In the genomic region with DNA sequence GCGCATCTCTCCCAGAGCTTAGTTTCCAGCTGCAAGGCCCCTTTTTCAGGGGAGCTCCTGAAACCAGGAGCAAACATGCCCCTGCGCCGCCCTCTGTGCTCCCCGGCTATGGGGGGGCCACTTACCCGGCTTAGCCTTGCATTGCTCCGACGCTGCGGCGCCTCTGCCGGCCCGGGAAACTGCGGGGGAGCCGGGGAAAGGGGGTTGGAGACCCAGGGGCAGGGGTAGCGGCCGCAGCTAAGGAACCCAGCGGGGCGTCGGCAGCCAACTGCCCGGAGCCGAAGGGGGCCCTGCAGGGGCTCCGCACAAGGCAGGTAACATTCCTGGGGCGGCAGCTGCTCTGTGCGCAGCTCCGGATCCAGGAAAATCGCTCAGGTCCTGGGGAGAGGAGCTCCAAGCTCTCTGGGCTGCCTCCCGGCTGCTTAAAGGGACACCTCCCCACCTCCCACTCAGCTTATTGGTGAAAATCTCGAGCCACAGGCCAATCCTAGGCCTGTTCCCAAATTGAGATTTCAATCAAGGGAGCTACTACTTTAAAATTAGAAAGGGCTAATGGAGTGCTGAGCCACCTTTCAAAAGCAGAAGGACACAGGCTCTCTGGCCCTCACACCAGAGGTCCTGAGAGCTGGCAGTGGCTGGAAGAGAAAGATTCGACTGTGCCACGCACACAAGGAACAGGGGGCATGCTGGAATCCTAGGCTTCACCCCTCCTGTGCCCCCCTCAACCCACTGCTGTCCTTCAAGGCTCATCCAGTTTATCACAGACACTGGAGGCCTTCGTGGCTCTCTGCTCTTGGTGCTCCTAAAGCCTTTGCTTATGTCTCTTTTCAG, we compare ENCODE assay signal across 10 cellular contexts. TPM values are rescaled to one million over a fixed set of nuclear protein-coding genes. Genes with fewer than 3 reads are reported as not detected.
A peak's percentile ranks its signal among the peaks of the same experiment; 100 is the strongest.
DNase-seq lines count a peak whose midpoint lies in the region; ATAC-seq and TF ChIP-seq lines count a peak whose summit lies in the region.
"Had no signal": no experiment of that assay in that cellular context is flagged by ENCODE, and none has a peak within 500 bp of the region (broad histone marks: within the 10 kb centered on the region; RNA-seq: fewer than 3 reads in every experiment).

No MANE protein-coding gene starts in this region.

- ATAC-seq in GM18858 (IDR thresholded peaks at IDR 0.05; ENCODE audit: unreplicated experiment), result no peak
- ATAC-seq in HG02870 (IDR thresholded peaks at IDR 0.05; ENCODE audit: unreplicated experiment), result no peak
- ATAC-seq: HCT116; stimulated activated naive CD8-positive, alpha-beta T cell treated with anti-CD3 and anti-CD28 coated beads, Interleukin-15, amount 100 ng/mL, for 72 hours had no signal

- peaks cover 6 to 10% of the 10 kb centered on the region in 2 donors for H3K27me3 ChIP-seq in duodenal mucosa (ENCODE audit: control insufficient read depth in 1 of 2, insufficient read depth in 2 of 2, low read length in 2 of 2)
- no peaks in the 10 kb centered on the region for H3K27me3 ChIP-seq in smooth muscle cell (ENCODE audit: low read depth)

- H3K27ac ChIP-seq in duodenal mucosa (ENCODE audit: low read depth, low read length) (peak overlapping the region; percentile 48), smooth muscle cell (ENCODE audit: low read depth) (peak overlapping the region; percentile 93)

- H3F3A ChIP-seq in smooth muscle cell (ENCODE audit: low read depth), result peaks cover 29% of the 10 kb centered on the region

- WGBS in smooth muscle cell (ENCODE audit: low lambda C conversion rate), result 9% methylated on average over 24 of the region's 30 CpGs

- no peak for TF ChIP-seq CTCF in smooth muscle cell (IDR thresholded peaks at IDR 0.05; ENCODE audit: borderline replicate concordance, insufficient read depth, poor library complexity, severe bottlenecking)

- H3K9me3 ChIP-seq in duodenal mucosa (ENCODE audit: control insufficient read depth in 1 of 2, low read length in 2 of 2) (no peaks in the 10 kb centered on the region), smooth muscle cell (replicated peaks; ENCODE audit: low read depth) (no peaks in the 10 kb centered on the region)

- peak overlapping the region; percentile 88 for H2AFZ ChIP-seq in smooth muscle cell (ENCODE audit: low read depth)

- H4K20me1 ChIP-seq in smooth muscle cell (ENCODE audit: low read depth), result peaks cover 14% of the 10 kb centered on the region

- H3K4me3 ChIP-seq in duodenal mucosa (ENCODE audit: low read depth in 1 of 2, low read length in 2 of 2) (peak overlapping the region; percentile 56 to 59), smooth muscle cell (peak overlapping the region; percentile 77)

- H3K4me1 ChIP-seq in duodenal mucosa (ENCODE audit: control insufficient read depth in 1 of 2, insufficient read depth in 2 of 2, low read length in 2 of 2) (peaks cover 0 to 7% of the 10 kb centered on the region in 2 donors), smooth muscle cell (ENCODE audit: low read depth) (peaks cover 40% of the 10 kb centered on the region)

- H3K79me2 ChIP-seq in smooth muscle cell (ENCODE audit: low read depth), result peaks cover 53% of the 10 kb centered on the region

- H3K4me2 ChIP-seq in smooth muscle cell, result peak overlapping the region; percentile 89

- H3K9ac ChIP-seq in duodenal mucosa (ENCODE audit: low read depth in 1 of 2, low read length in 2 of 2) (peak overlapping the region; percentile 9 to 44), smooth muscle cell (ENCODE audit: low read depth) (peak overlapping the region; percentile 85)

- DNase-seq in HK-2 (ENCODE audit: unreplicated experiment), result peak; percentile 57
- peak; percentile 69 for DNase-seq in kidney tubule cell (ENCODE audit: low spot score)
- DNase-seq in smooth muscle cell (lab: John Stamatoyannopoulos, UW; ENCODE audit: unreplicated experiment), result peak; percentile 42
- no peak for DNase-seq in NCI-H2029 (lab: John Stamatoyannopoulos, UW)
- DNase-seq in NCI-H510A treated with DMSO at 0.1 percent for 48 hours (lab: John Stamatoyannopoulos, UW), result no peak
- DNase-seq: stimulated activated naive CD8-positive, alpha-beta T cell treated with anti-CD3 and anti-CD28 coated beads, Interleukin-15, amount 100 ng/mL, for 72 hours had no signal

- H3K36me3 ChIP-seq in duodenal mucosa (ENCODE audit: control insufficient read depth in 1 of 2, insufficient read depth in 2 of 2, low read length in 2 of 2) (no peaks in the 10 kb centered on the region), smooth muscle cell (ENCODE audit: low read depth) (no peaks in the 10 kb centered on the region)

RNA-seq across cellular contexts. Expression of a gene that starts 42.7 kb away (rescaled TPM):
- 49.9 and 68.9 TPM in 2 replicates for total RNA-seq in smooth muscle cell
- polyA plus RNA-seq in smooth muscle cell, result 7.8 and 13.3 TPM in 2 replicates

Comparison
In these comparisons a context has a peak if more than half of its experiments do, and no peak if none do; other contexts are left out.
1. DNase-seq: peak in HK-2 (single experiment), kidney tubule cell (single experiment) and smooth muscle cell (single experiment); none in NCI-H2029 (single experiment) and NCI-H510A treated with DMSO at 0.1 percent for 48 hours (single experiment).